14 cellular contexts compared by ENCODE assay signal in the genomic region with DNA sequence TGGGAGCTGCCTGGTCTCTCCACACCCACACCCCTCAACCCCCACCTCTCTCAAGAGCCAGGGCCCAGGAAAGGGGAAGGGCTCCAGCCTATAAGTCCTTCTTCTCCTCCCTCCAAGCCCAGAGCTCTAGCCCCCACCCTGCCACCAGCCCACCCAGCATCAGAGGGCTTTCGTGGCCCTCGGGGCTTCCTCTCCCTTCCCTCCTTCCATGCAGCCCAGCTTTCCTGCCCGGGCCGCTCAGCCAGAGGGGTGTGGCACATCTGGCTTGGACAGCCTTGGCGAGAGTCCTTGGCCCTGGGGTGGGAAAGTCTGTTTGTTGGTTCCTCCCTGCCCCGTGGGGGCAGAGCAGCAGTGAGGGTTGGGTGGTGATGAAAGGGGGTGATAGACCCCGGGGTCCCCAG. TPM values are rescaled to one million over a fixed set of nuclear protein-coding genes. Genes with fewer than 3 reads are reported as not detected.
DNase-seq lines count a peak whose midpoint lies in the region; ATAC-seq, FAIRE-seq and TF ChIP-seq lines count a peak whose summit lies in the region.
"Had no signal": no experiment of that assay in that cellular context is flagged by ENCODE, and none has a peak within 500 bp of the region (broad histone marks: within the 10 kb centered on the region; RNA-seq: fewer than 3 reads in every experiment).

No MANE protein-coding gene starts in this region.

- H3K9ac ChIP-seq in astrocyte (ENCODE audit: low read length): peak overlapping the region; percentile 52
- no peak overlapping the region for H3K9ac ChIP-seq in skeletal muscle satellite cell (ENCODE audit: low read depth, low read length)

- H3K4me2 ChIP-seq in astrocyte (ENCODE audit: low read length) (peak overlapping the region; percentile 55), skeletal muscle satellite cell (ENCODE audit: low read length) (peak overlapping the region; percentile 62)

- H3K79me2 ChIP-seq in astrocyte (ENCODE audit: insufficient read depth, low read length): peaks cover 75% of the 10 kb centered on the region

- H3K27ac Mint-ChIP-seq in astrocyte (ENCODE audit: unreplicated experiment): peak overlapping the region; percentile 95
- H3K27ac Mint-ChIP-seq: activated CD4-positive, alpha-beta T cell treated with anti-CD3 and anti-CD28 coated beads, Interleukin-2, amount 10 ng/mL, durations not matched to agents 7 days and 5 days; activated naive CD4-positive, alpha-beta T cell treated with anti-CD3 and anti-CD28 coated beads, Interleukin-2, amount 50 U/mL, for 24 hours had no signal

- H3K4me3 ChIP-seq in astrocyte (ENCODE audit: insufficient read depth, low read depth, low read length) (no peak overlapping the region), right atrium auricular region (no peak overlapping the region), skeletal muscle satellite cell (ENCODE audit: low read length) (no peak overlapping the region)

- peak overlapping the region; percentile 91 for H3K27ac ChIP-seq in astrocyte (ENCODE audit: low read depth, low read length)
- peak overlapping the region; percentile 28 to 66 for H3K27ac ChIP-seq in right atrium auricular region
- H3K27ac ChIP-seq: HL-60, neutrophil had no signal

- TF ChIP-seq CTCF in astrocyte (IDR thresholded peaks at IDR 0.05; ENCODE audit: insufficient read depth, low read depth, low read length): no peak
- no peak for TF ChIP-seq CTCF in right atrium auricular region (IDR thresholded peaks at IDR 0.05)

- peaks cover 57% of the 10 kb centered on the region for H3K4me1 Mint-ChIP-seq in astrocyte (ENCODE audit: low read depth, unreplicated experiment)
- H3K4me1 Mint-ChIP-seq: activated CD4-positive, alpha-beta T cell treated with anti-CD3 and anti-CD28 coated beads, Interleukin-2, amount 10 ng/mL, durations not matched to agents 7 days and 5 days; activated naive CD4-positive, alpha-beta T cell treated with anti-CD3 and anti-CD28 coated beads, Interleukin-2, amount 50 U/mL, for 24 hours had no signal

- no peaks in the 10 kb centered on the region for H3K27me3 Mint-ChIP-seq in astrocyte (ENCODE audit: low read depth, unreplicated experiment)

- FAIRE-seq in astrocyte (lab: Jason Lieb, UNC) (no peak), GM19239 (lab: Jason Lieb, UNC) (no peak)

- H3K27me3 ChIP-seq in astrocyte (ENCODE audit: insufficient read depth, low read length) (no peaks in the 10 kb centered on the region), right atrium auricular region (no peaks in the 10 kb centered on the region), skeletal muscle satellite cell (ENCODE audit: control insufficient read depth, insufficient read depth, low read length) (no peaks in the 10 kb centered on the region)
- H3K27me3 ChIP-seq: neutrophil had no signal

- ATAC-seq in GM21528 (IDR thresholded peaks at IDR 0.05; ENCODE audit: low FRiP score, unreplicated experiment): no peak

- peak; percentile 56 for DNase-seq in EH (ENCODE audit: low read depth)
- DNase-seq in astrocyte (ENCODE audit: low read depth): no peak
- peak; percentile 82 for DNase-seq in right atrium auricular region (ENCODE audit: low spot score)
- DNase-seq in NCI-H2171 treated with DMSO at 0.1 percent for 48 hours (lab: John Stamatoyannopoulos, UW): no peak
- DNase-seq in GM19239 (ENCODE audit: insufficient read length, low spot score): no peak
- no peak for DNase-seq in NCI-H2227 treated with DMSO at 0.1 percent for 48 hours (lab: John Stamatoyannopoulos, UW)
- DNase-seq: activated CD4-positive, alpha-beta T cell treated with anti-CD3 and anti-CD28 coated beads, Interleukin-2, amount 10 ng/mL, durations not matched to agents 7 days and 5 days; NCI-H524 had no signal

- H3K9me3 ChIP-seq in astrocyte (ENCODE audit: insufficient read depth, low read depth, low read length): no peaks in the 10 kb centered on the region
- no peaks in the 10 kb centered on the region for H3K9me3 ChIP-seq in right atrium auricular region
- no peaks in the 10 kb centered on the region for H3K9me3 ChIP-seq in skeletal muscle satellite cell (replicated peaks; ENCODE audit: low read length)
- H3K9me3 ChIP-seq: neutrophil had no signal

- H4K20me1 ChIP-seq in astrocyte (ENCODE audit: insufficient read depth, low read length): peaks cover 32% of the 10 kb centered on the region

- no peak overlapping the region for H2AFZ ChIP-seq in astrocyte (ENCODE audit: low read depth, low read length)

- no peaks in the 10 kb centered on the region for H3K36me3 ChIP-seq in astrocyte (ENCODE audit: insufficient read depth, low read length)
- no peaks in the 10 kb centered on the region for H3K36me3 ChIP-seq in right atrium auricular region
- no peaks in the 10 kb centered on the region for H3K36me3 ChIP-seq in skeletal muscle satellite cell (ENCODE audit: insufficient read depth, low read length)
- H3K36me3 ChIP-seq: neutrophil had no signal

- peaks cover 16% of the 10 kb centered on the region for H3K36me3 Mint-ChIP-seq in astrocyte (ENCODE audit: low read depth, unreplicated experiment)
- H3K36me3 Mint-ChIP-seq: activated naive CD4-positive, alpha-beta T cell treated with anti-CD3 and anti-CD28 coated beads, Interleukin-2, amount 50 U/mL, for 24 hours; type B pancreatic cell had no signal

- H3K9me3 Mint-ChIP-seq in astrocyte (ENCODE audit: unreplicated experiment): no peaks in the 10 kb centered on the region
- H3K9me3 Mint-ChIP-seq: activated CD4-positive, alpha-beta T cell treated with anti-CD3 and anti-CD28 coated beads, Interleukin-2, amount 10 ng/mL, durations not matched to agents 7 days and 5 days; activated naive CD4-positive, alpha-beta T cell treated with anti-CD3 and anti-CD28 coated beads, Interleukin-2, amount 50 U/mL, for 24 hours; type B pancreatic cell had no signal

- H3K4me3 Mint-ChIP-seq in astrocyte (ENCODE audit: unreplicated experiment): no peak overlapping the region
- H3K4me3 Mint-ChIP-seq: activated CD4-positive, alpha-beta T cell treated with anti-CD3 and anti-CD28 coated beads, Interleukin-2, amount 10 ng/mL, durations not matched to agents 7 days and 5 days; activated naive CD4-positive, alpha-beta T cell treated with anti-CD3 and anti-CD28 coated beads, Interleukin-2, amount 50 U/mL, for 24 hours had no signal

- peaks cover 47% of the 10 kb centered on the region for H3K4me1 ChIP-seq in astrocyte (ENCODE audit: insufficient read depth, low read length)
- H3K4me1 ChIP-seq in right atrium auricular region: peaks cover 0 to 36% of the 10 kb centered on the region in 2 donors
- peaks cover 46% of the 10 kb centered on the region for H3K4me1 ChIP-seq in skeletal muscle satellite cell (ENCODE audit: control insufficient read depth, insufficient read depth, low read length)

RNA-seq across cellular contexts. Expression of gene TNS1, which starts 7.1 kb away (rescaled TPM):
- 219 and 264 TPM in 2 replicates for total RNA-seq in astrocyte
- total RNA-seq in right atrium auricular region: 100 to 1,000 TPM; 393 to 720 TPM
- 44.9 and 97.0 TPM in 2 replicates for total RNA-seq in skeletal muscle satellite cell (2012; rRNA removed)

Comparison
In these comparisons a context has a peak if more than half of its experiments do, and no peak if none do; other contexts are left out.
1. DNase-seq: peak in EH (single experiment) and right atrium auricular region (single experiment); none in astrocyte (single experiment), NCI-H2171 treated with DMSO at 0.1 percent for 48 hours (single experiment), GM19239 (single experiment) and NCI-H2227 treated with DMSO at 0.1 percent for 48 hours (single experiment).